26 cellular contexts compared by ENCODE assay signal in genomic region chr6:92647630-92648029, GRCh38.
DNase-seq lines count a peak whose midpoint lies in the region; ATAC-seq and TF ChIP-seq lines count a peak whose summit lies in the region.
"Had no signal": no experiment of that assay in that cellular context is flagged by ENCODE, and none has a peak within 500 bp of the region (broad histone marks: within the 10 kb centered on the region; RNA-seq: fewer than 3 reads in every experiment).

No MANE protein-coding gene starts in this region.

- H3K4me1 Mint-ChIP-seq in activated T-helper 1 cell treated with anti-CD3 and anti-CD28 coated beads, Interleukin-12 subunit alpha, Interleukin-12 subunit beta, Interleukin-2, Interleukin-4 antibody, amounts not matched to agents 30 ng/mL and 10 ng/mL and 1 ng/mL, durations not matched to agents 14 hours and 24 hours and 36 hours (ENCODE audit: low read depth), result no peaks in the 10 kb centered on the region
- H3K4me1 Mint-ChIP-seq: activated CD4-positive, alpha-beta T cell treated with anti-CD3 and anti-CD28 coated beads, Interleukin-2, amount 10 ng/mL, durations not matched to agents 24 days and 14 days; naive B cell had no signal

- TF ChIP-seq CTCF in choroid plexus epithelial cell (conservative IDR thresholded peaks at IDR 0.05; ENCODE audit: low read depth, low read length) (no peak), gastroesophageal sphincter (IDR thresholded peaks at IDR 0.05) (no peak), GM13976 (IDR thresholded peaks at IDR 0.05; ENCODE audit: borderline replicate concordance, control extremely low read depth, extremely low read depth, insufficient read depth, missing control alignments) (no peak)

- H3K4me3 Mint-ChIP-seq in activated T-helper 1 cell treated with anti-CD3 and anti-CD28 coated beads, Interleukin-12 subunit alpha, Interleukin-12 subunit beta, Interleukin-2, Interleukin-4 antibody, amounts not matched to agents 30 ng/mL and 10 ng/mL and 1 ng/mL, durations not matched to agents 14 hours and 24 hours and 36 hours, result no peak overlapping the region
- H3K4me3 Mint-ChIP-seq: activated CD4-positive, alpha-beta T cell treated with anti-CD3 and anti-CD28 coated beads, Interleukin-2, amount 10 ng/mL, durations not matched to agents 24 days and 14 days; dendritic cell treated with granulocyte-macrophage colony-stimulating factor and Interleukin-4, amounts not matched to agents 40 ng/mL and 50 ng/mL, for 4 days; naive B cell had no signal

- H3K27ac ChIP-seq in gastroesophageal sphincter, result no peak overlapping the region
- H3K27ac ChIP-seq: 22Rv1, breast epithelium, uterus had no signal

- TF ChIP-seq EP300 in gastroesophageal sphincter (IDR thresholded peaks at IDR 0.05), result no peak

- in situ Hi-C loops in GM13976 (cut with MboI; ENCODE audit: low sequenced_read_pairs, unreplicated experiment), result no loop called here

- H3K36me3 ChIP-seq in gastroesophageal sphincter, result no peaks in the 10 kb centered on the region
- H3K36me3 ChIP-seq: breast epithelium, uterus had no signal

- H3K36me3 Mint-ChIP-seq in activated T-helper 1 cell treated with anti-CD3 and anti-CD28 coated beads, Interleukin-12 subunit alpha, Interleukin-12 subunit beta, Interleukin-2, Interleukin-4 antibody, amounts not matched to agents 30 ng/mL and 10 ng/mL and 1 ng/mL, durations not matched to agents 14 hours and 24 hours and 36 hours (ENCODE audit: low read depth), result no peaks in the 10 kb centered on the region
- H3K36me3 Mint-ChIP-seq: naive B cell had no signal

- intact Hi-C loops in activated T-helper 1 cell treated with anti-CD3 and anti-CD28 coated beads, Interleukin-12 subunit alpha, Interleukin-12 subunit beta, Interleukin-2, Interleukin-4 antibody, amounts not matched to agents 30 ng/mL and 10 ng/mL and 1 ng/mL, durations not matched to agents 14 hours and 24 hours and 36 hours (cut with micrococcal nuclease), result no loop called here

- peaks cover 0 to 5% (median 0%) of the 10 kb centered on the region in 3 donors for H3K9me3 ChIP-seq in gastroesophageal sphincter
- H3K9me3 ChIP-seq: breast epithelium, uterus had no signal

- 60 to 72% methylated on average over 5 of the region's 5 CpGs for WGBS in gastroesophageal sphincter (ENCODE audit: low coverage in 1 of 2), 2 donors

- H3K27ac Mint-ChIP-seq in activated T-helper 1 cell treated with anti-CD3 and anti-CD28 coated beads, Interleukin-12 subunit alpha, Interleukin-12 subunit beta, Interleukin-2, Interleukin-4 antibody, amounts not matched to agents 30 ng/mL and 10 ng/mL and 1 ng/mL, durations not matched to agents 14 hours and 24 hours and 36 hours, result no peak overlapping the region
- H3K27ac Mint-ChIP-seq: activated CD4-positive, alpha-beta T cell treated with anti-CD3 and anti-CD28 coated beads, Interleukin-2, amount 10 ng/mL, durations not matched to agents 24 days and 14 days; dendritic cell treated with granulocyte-macrophage colony-stimulating factor and Interleukin-4, amounts not matched to agents 40 ng/mL and 50 ng/mL, for 4 days; naive B cell had no signal

- H3K9me3 Mint-ChIP-seq in activated T-helper 1 cell treated with anti-CD3 and anti-CD28 coated beads, Interleukin-12 subunit alpha, Interleukin-12 subunit beta, Interleukin-2, Interleukin-4 antibody, amounts not matched to agents 30 ng/mL and 10 ng/mL and 1 ng/mL, durations not matched to agents 14 hours and 24 hours and 36 hours, result peaks cover 9% of the 10 kb centered on the region
- H3K9me3 Mint-ChIP-seq: activated CD4-positive, alpha-beta T cell treated with anti-CD3 and anti-CD28 coated beads, Interleukin-2, amount 10 ng/mL, durations not matched to agents 24 days and 14 days had no signal

- ATAC-seq in gastroesophageal sphincter, result no peak
- ATAC-seq: right cardiac atrium had no signal

- DNase-seq in DMS153 treated with DMSO at 0.1 percent for 48 hours (lab: John Stamatoyannopoulos, UW; ENCODE audit: unreplicated experiment), result peak; percentile 21
- no peak for DNase-seq in DMS153 (lab: John Stamatoyannopoulos, UW)
- DNase-seq in NCI-H226, result peak; percentile 86
- DNase-seq in choroid plexus epithelial cell (ENCODE audit: low read depth), result peak; percentile 16
- peak; percentile 20 for DNase-seq in mucosa of gallbladder (ENCODE audit: low spot score)
- no peak for DNase-seq in activated T-helper 1 cell treated with anti-CD3 and anti-CD28 coated beads, Interleukin-12 subunit alpha, Interleukin-12 subunit beta, Interleukin-2, Interleukin-4 antibody, amounts not matched to agents 30 ng/mL and 10 ng/mL and 1 ng/mL, durations not matched to agents 14 hours and 24 hours and 36 hours (ENCODE audit: low spot score)
- DNase-seq in GM13976 (ENCODE audit: low spot score), result no peak
- DNase-seq: activated CD4-positive, alpha-beta T cell treated with anti-CD3 and anti-CD28 coated beads, Interleukin-2, amount 10 ng/mL, durations not matched to agents 24 days and 14 days; activated CD8-positive, alpha-beta memory T cell treated with anti-CD3 and anti-CD28 coated beads, Interleukin-2, amount 50 U/mL, for 4 hours; activated effector memory CD4-positive, alpha-beta T cell treated with Interleukin-2 at 50 U/mL for 16 hours; EL; foreskin fibroblast; hypothalamus; IMR-90; islet precursor cell; naive B cell; NCI-H2029; NCI-H446 treated with DMSO at 0.1 percent for 48 hours; occipital lobe; right cardiac atrium; substantia nigra; uterus had no signal

- TF ChIP-seq POLR2A in gastroesophageal sphincter (IDR thresholded peaks at IDR 0.05), result no peak

- H3K4me3 ChIP-seq in choroid plexus epithelial cell (ENCODE audit: low read depth, low read length) (no peak overlapping the region), gastroesophageal sphincter (no peak overlapping the region)
- H3K4me3 ChIP-seq: breast epithelium, uterus had no signal

- H3K27me3 Mint-ChIP-seq in activated T-helper 1 cell treated with anti-CD3 and anti-CD28 coated beads, Interleukin-12 subunit alpha, Interleukin-12 subunit beta, Interleukin-2, Interleukin-4 antibody, amounts not matched to agents 30 ng/mL and 10 ng/mL and 1 ng/mL, durations not matched to agents 14 hours and 24 hours and 36 hours (ENCODE audit: insufficient read depth), result no peaks in the 10 kb centered on the region
- H3K27me3 Mint-ChIP-seq: activated CD4-positive, alpha-beta T cell treated with anti-CD3 and anti-CD28 coated beads, Interleukin-2, amount 10 ng/mL, durations not matched to agents 24 days and 14 days; dendritic cell treated with granulocyte-macrophage colony-stimulating factor and Interleukin-4, amounts not matched to agents 40 ng/mL and 50 ng/mL, for 4 days; naive B cell had no signal

- no peaks in the 10 kb centered on the region for H3K27me3 ChIP-seq in gastroesophageal sphincter
- H3K27me3 ChIP-seq: breast epithelium, uterus had no signal

- no peaks in the 10 kb centered on the region for H3K4me1 ChIP-seq in gastroesophageal sphincter
- H3K4me1 ChIP-seq: breast epithelium, uterus had no signal

Comparison
In these comparisons a context has a peak if more than half of its experiments do, and no peak if none do; other contexts are left out.
1. DNase-seq: peak in DMS153 treated with DMSO at 0.1 percent for 48 hours (single experiment), NCI-H226 (single experiment), choroid plexus epithelial cell (single experiment) and mucosa of gallbladder (single experiment); none in DMS153 (single experiment), activated T-helper 1 cell treated with anti-CD3 and anti-CD28 coated beads, Interleukin-12 subunit alpha, Interleukin-12 subunit beta, Interleukin-2, Interleukin-4 antibody, amounts not matched to agents 30 ng/mL and 10 ng/mL and 1 ng/mL, durations not matched to agents 14 hours and 24 hours and 36 hours (single experiment) and GM13976 (single experiment).